ENCODE assay signal across 2 cellular contexts in the genomic region with DNA sequence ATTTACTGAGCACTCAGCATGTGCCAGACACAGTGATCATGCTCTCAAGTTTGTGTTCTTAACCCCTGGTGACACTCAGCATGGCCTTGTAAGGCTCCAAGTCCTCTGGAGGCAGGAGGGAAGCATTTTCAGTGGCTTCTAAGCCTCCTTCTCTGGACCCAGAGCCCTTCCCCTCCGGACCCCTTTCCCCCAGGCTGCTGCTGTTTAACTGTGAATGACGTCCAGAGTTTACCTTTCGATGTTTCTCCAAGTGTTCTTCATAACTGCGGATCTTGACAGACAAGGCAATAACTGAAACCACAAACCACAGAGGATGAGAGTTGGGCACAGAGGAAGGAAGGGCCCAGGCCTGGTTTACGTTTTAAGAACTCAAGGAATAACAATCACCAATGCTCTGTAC.
TF ChIP-seq lines count a peak whose summit lies in the region.

No MANE protein-coding gene starts in this region.

TF ChIP-seq in SK-N-SH treated with all-trans-retinoic acid at 6 μM for 48 hours, 23 proteins besides CTCF, POLR2A, EP300 and RAD21 (continued from another document):
- TF ChIP-seq BACH2 (CRISPR knock-in tag; IDR thresholded peaks at IDR 0.05; ENCODE audit: borderline replicate concordance) (no peak), TOX (CRISPR knock-in tag; IDR thresholded peaks at IDR 0.05; ENCODE audit: borderline replicate concordance) (no peak), ZFP3 (CRISPR knock-in tag; IDR thresholded peaks at IDR 0.05) (no peak), ZNF565 (CRISPR knock-in tag; conservative IDR thresholded peaks at IDR 0.05; ENCODE audit: low read depth) (no peak), OSR1 (CRISPR knock-in tag; IDR thresholded peaks at IDR 0.05) (no peak), GLIS3 (CRISPR knock-in tag; IDR thresholded peaks at IDR 0.05) (no peak), ZC3H10 (CRISPR knock-in tag; IDR thresholded peaks at IDR 0.05) (no peak), ZNF8 (CRISPR knock-in tag; IDR thresholded peaks at IDR 0.05) (no peak), TCF4 (CRISPR knock-in tag; IDR thresholded peaks at IDR 0.05; ENCODE audit: borderline replicate concordance) (no peak), ZNF70 (CRISPR knock-in tag; IDR thresholded peaks at IDR 0.05) (no peak)
- TF ChIP-seq, protein P1, sequence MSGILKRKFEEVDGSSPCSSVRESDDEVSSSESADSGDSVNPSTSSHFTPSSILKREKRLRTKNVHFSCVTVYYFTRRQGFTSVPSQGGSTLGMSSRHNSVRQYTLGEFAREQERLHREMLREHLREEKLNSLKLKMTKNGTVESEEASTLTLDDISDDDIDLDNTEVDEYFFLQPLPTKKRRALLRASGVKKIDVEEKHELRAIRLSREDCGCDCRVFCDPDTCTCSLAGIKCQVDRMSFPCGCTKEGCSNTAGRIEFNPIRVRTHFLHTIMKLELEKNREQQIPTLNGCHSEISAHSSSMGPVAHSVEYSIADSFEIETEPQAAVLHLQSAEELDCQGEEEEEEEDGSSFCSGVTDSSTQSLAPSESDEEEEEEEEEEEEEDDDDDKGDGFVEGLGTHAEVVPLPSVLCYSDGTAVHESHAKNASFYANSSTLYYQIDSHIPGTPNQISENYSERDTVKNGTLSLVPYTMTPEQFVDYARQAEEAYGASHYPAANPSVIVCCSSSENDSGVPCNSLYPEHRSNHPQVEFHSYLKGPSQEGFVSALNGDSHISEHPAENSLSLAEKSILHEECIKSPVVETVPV (CRISPR knock-in tag; IDR thresholded peaks at IDR 0.05), result no peak

TF ChIP-seq in GM23338, 12 proteins besides CTCF, POLR2A, EP300 and RAD21:
- TF ChIP-seq EZH2 (IDR thresholded peaks at IDR 0.05; ENCODE audit: low read depth, unreplicated experiment), result no peak
- no peak for TF ChIP-seq EZH2phosphoT487 (IDR thresholded peaks at IDR 0.05; ENCODE audit: unreplicated experiment)
- no peak for TF ChIP-seq JUNB (IDR thresholded peaks at IDR 0.05; ENCODE audit: unreplicated experiment)
- TF ChIP-seq, protein P2, sequence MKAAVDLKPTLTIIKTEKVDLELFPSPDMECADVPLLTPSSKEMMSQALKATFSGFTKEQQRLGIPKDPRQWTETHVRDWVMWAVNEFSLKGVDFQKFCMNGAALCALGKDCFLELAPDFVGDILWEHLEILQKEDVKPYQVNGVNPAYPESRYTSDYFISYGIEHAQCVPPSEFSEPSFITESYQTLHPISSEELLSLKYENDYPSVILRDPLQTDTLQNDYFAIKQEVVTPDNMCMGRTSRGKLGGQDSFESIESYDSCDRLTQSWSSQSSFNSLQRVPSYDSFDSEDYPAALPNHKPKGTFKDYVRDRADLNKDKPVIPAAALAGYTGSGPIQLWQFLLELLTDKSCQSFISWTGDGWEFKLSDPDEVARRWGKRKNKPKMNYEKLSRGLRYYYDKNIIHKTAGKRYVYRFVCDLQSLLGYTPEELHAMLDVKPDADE (IDR thresholded peaks at IDR 0.05), result no peak
TF ChIP-seq in GM23338: peak in this region for 0.
